In the genomic region with DNA sequence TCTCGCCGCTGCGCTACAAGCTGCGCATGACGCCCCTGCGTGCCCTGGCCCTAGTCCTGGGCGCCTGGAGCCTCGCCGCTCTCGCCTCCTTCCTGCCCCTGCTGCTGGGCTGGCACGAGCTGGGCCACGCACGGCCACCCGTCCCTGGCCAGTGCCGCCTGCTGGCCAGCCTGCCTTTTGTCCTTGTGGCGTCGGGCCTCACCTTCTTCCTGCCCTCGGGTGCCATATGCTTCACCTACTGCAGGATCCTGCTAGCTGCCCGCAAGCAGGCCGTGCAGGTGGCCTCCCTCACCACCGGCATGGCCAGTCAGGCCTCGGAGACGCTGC, we compare ENCODE assay signal across 18 cellular contexts. TPM values are rescaled to one million over a fixed set of nuclear protein-coding genes. Genes with fewer than 3 reads are reported as not detected.
DNase-seq lines count a peak whose midpoint lies in the region; TF ChIP-seq lines count a peak whose summit lies in the region.
"Had no signal": no experiment of that assay in that cellular context is flagged by ENCODE, and none has a peak within 500 bp of the region (broad histone marks: within the 10 kb centered on the region; RNA-seq: fewer than 3 reads in every experiment).

No MANE protein-coding gene starts in this region.

- no peak overlapping the region for H3K4me3 ChIP-seq in Caco-2 (ENCODE audit: low read depth, low read length)
- H3K4me3 ChIP-seq: SJCRH30 had no signal

- POLR2A ChIA-PET in Caco-2 (lab: Charles Lee), result no interaction called here

- H3K36me3 ChIP-seq in Caco-2 (ENCODE audit: control insufficient read depth, insufficient read depth, low read length), result no peaks in the 10 kb centered on the region
- H3K36me3 ChIP-seq: BLaER1 treated with 17β-estradiol and CSF1 and Interleukin-3, amounts not matched to agents 10 nM and 100 nM; HAP-1; SJCRH30 had no signal

- DNase-seq in DMS53 (lab: John Stamatoyannopoulos, UW), result peak; percentile 54
- DNase-seq in DMS53 treated with DMSO at 0.1 percent for 48 hours (lab: John Stamatoyannopoulos, UW; ENCODE audit: unreplicated experiment), result no peak
- DNase-seq in Caco-2, result no peak
- DNase-seq in DMS79 (lab: John Stamatoyannopoulos, UW), result no peak
- DNase-seq in NCI-H510A (lab: John Stamatoyannopoulos, UW), result no peak
- no peak for DNase-seq in amygdala (lab: John Stamatoyannopoulos, UW)
- DNase-seq: naive B cell, NCI-H1694 treated with DMSO at 0.1 percent for 48 hours, NCI-H446, SJCRH30 had no signal

- H3K9me3 Mint-ChIP-seq in Caco-2 (ENCODE audit: unreplicated experiment), result no peaks in the 10 kb centered on the region
- peaks cover 0 to 4% (median 0%) of the 10 kb centered on the region in 5 experiments for H3K9me3 Mint-ChIP-seq in brain
- no peaks in the 10 kb centered on the region for H3K9me3 Mint-ChIP-seq in nephron

- CTCF ChIA-PET in Caco-2 (lab: Charles Lee), result no interaction called here

- peak overlapping the region; percentile 74 for H3K4me3 Mint-ChIP-seq in Caco-2 (ENCODE audit: unreplicated experiment)
- H3K4me3 Mint-ChIP-seq in brain, result peak overlapping the region; percentile 59 to 75 (median 73)
- peak overlapping the region; percentile 71 to 77 (median 74) for H3K4me3 Mint-ChIP-seq in nephron

- no peaks in the 10 kb centered on the region for H3K4me1 ChIP-seq in Caco-2
- H3K4me1 ChIP-seq: HAP-1 had no signal

- H3K36me3 Mint-ChIP-seq in Caco-2 (ENCODE audit: insufficient read depth, unreplicated experiment) (peaks cover 4% of the 10 kb centered on the region), brain (no peaks in the 10 kb centered on the region), nephron (ENCODE audit: low read depth) (no peaks in the 10 kb centered on the region)

- H3K9me3 ChIP-seq in Caco-2, result no peaks in the 10 kb centered on the region
- H3K9me3 ChIP-seq: BLaER1 treated with 17β-estradiol and CSF1 and Interleukin-3, amounts not matched to agents 10 nM and 100 nM; HAP-1; SJCRH30 had no signal

- H3K27me3 ChIP-seq in Caco-2 (replicated peaks; ENCODE audit: control insufficient read depth, insufficient read depth, low read length), result no peaks in the 10 kb centered on the region; the same call in 1 of the 2 replicates

- no peak overlapping the region for H3K27ac Mint-ChIP-seq in Caco-2 (ENCODE audit: unreplicated experiment)
- peak overlapping the region in 1 of 5 experiments; percentile 21 for H3K27ac Mint-ChIP-seq in brain
- no peak overlapping the region for H3K27ac Mint-ChIP-seq in nephron

- no TSS peak for BruUV-seq in Caco-2 (replicated peaks; lab: Mats Ljungman, UMichigan)

- H3K27me3 Mint-ChIP-seq in Caco-2 (ENCODE audit: insufficient read depth, unreplicated experiment) (peaks cover 20% of the 10 kb centered on the region), brain (peaks cover 90% of the 10 kb centered on the region), nephron (ENCODE audit: low read depth) (peaks cover 93% of the 10 kb centered on the region)

- no peaks in the 10 kb centered on the region for H3K4me1 Mint-ChIP-seq in Caco-2 (ENCODE audit: low read depth, unreplicated experiment)
- peaks cover 3% of the 10 kb centered on the region for H3K4me1 Mint-ChIP-seq in brain
- H3K4me1 Mint-ChIP-seq in nephron, result no peaks in the 10 kb centered on the region

- intact Hi-C loops in Caco-2 (cut with micrococcal nuclease; ENCODE audit: unreplicated experiment), result no loop called here

- no peak for TF ChIP-seq CTCF in Caco-2 (IDR thresholded peaks at IDR 0.05; ENCODE audit: insufficient read depth in 1 of 2, low read depth in 1 of 2, low read length in 1 of 2, severe bottlenecking in 1 of 2, unreplicated experiment in 1 of 2)
- TF ChIP-seq CTCF in brain (conservative IDR thresholded peaks at IDR 0.05), result no peak
- no peak for TF ChIP-seq CTCF in nephron (IDR thresholded peaks at IDR 0.05; ENCODE audit: unreplicated experiment in 3 of 3)

RNA-seq across cellular contexts. Expression of a gene that starts 1.4 kb away (rescaled TPM):
- not detected in 2 replicates for total RNA-seq in Caco-2 (2022)
- polyA plus RNA-seq in brain (ENCODE audit: insufficient read depth, low read depth, low replicate concordance), result 0.48 TPM
- total RNA-seq: activated CD8-positive, alpha-beta memory T cell treated with anti-CD3 and anti-CD28 coated beads for 36 hours; liver; MCF 10A; SJCRH30 had no signal
- polyA plus RNA-seq: adipose tissue, liver had no signal

RNA-seq across cellular contexts. Expression of a gene that starts 22.0 kb away (rescaled TPM):
- 23.0 and 24.0 TPM in 2 replicates for total RNA-seq in Caco-2 (2022)
- 206 TPM for polyA plus RNA-seq in brain (ENCODE audit: insufficient read depth, low read depth, low replicate concordance)
